ENCODE assay signal across 6 cellular contexts in genomic region chr1:1274299-1274930, GRCh38.
DNase-seq lines count a peak whose midpoint lies in the region; ATAC-seq lines count a peak whose summit lies in the region.

No MANE protein-coding gene starts in this region.

- H3K27ac Mint-ChIP-seq in activated naive CD8-positive, alpha-beta T cell treated with anti-CD3 and anti-CD28 coated beads, Interleukin-2, amount 50 U/mL, for 24 hours, result peak overlapping the region; percentile 65

- no peaks in the 10 kb centered on the region for H3K9me3 ChIP-seq in muscle layer of colon (ENCODE audit: low read length)

- no peak for DNase-seq in activated naive CD8-positive, alpha-beta T cell treated with anti-CD3 and anti-CD28 coated beads, Interleukin-2, amount 50 U/mL, for 24 hours
- DNase-seq in globus pallidus (ENCODE audit: low spot score) (no peak), 8988T (no peak), COLO829 (ENCODE audit: low spot score) (no peak)

- H3K36me3 Mint-ChIP-seq in activated naive CD8-positive, alpha-beta T cell treated with anti-CD3 and anti-CD28 coated beads, Interleukin-2, amount 50 U/mL, for 24 hours (ENCODE audit: low read depth), result peaks cover 17% of the 10 kb centered on the region

- H3K4me3 Mint-ChIP-seq in activated naive CD8-positive, alpha-beta T cell treated with anti-CD3 and anti-CD28 coated beads, Interleukin-2, amount 50 U/mL, for 24 hours, result peak overlapping the region; percentile 74

- H3K4me1 Mint-ChIP-seq in activated naive CD8-positive, alpha-beta T cell treated with anti-CD3 and anti-CD28 coated beads, Interleukin-2, amount 50 U/mL, for 24 hours, result peaks cover 37% of the 10 kb centered on the region

- H3K27me3 ChIP-seq in muscle layer of colon (ENCODE audit: control insufficient read depth in 1 of 2, insufficient read depth in 2 of 2, low read length in 2 of 2), result no peaks in the 10 kb centered on the region

- peaks cover 37% of the 10 kb centered on the region for H3K4me1 ChIP-seq in muscle layer of colon (ENCODE audit: insufficient read depth, low read length)

- peak overlapping the region; percentile 54 for H3K27ac ChIP-seq in muscle layer of colon (ENCODE audit: low read depth, low read length)

- no peaks in the 10 kb centered on the region for H3K27me3 Mint-ChIP-seq in activated naive CD8-positive, alpha-beta T cell treated with anti-CD3 and anti-CD28 coated beads, Interleukin-2, amount 50 U/mL, for 24 hours

- peak overlapping the region; percentile 63 to 66 for H3K4me3 ChIP-seq in muscle layer of colon (ENCODE audit: low read depth in 1 of 2, low read length in 2 of 2)

- peak overlapping the region; percentile 44 for H3K9ac ChIP-seq in muscle layer of colon (ENCODE audit: low read length)

- peak; percentile 11 for ATAC-seq in GM19438 (IDR thresholded peaks at IDR 0.05; ENCODE audit: low read depth, unreplicated experiment)
- ATAC-seq in activated naive CD8-positive, alpha-beta T cell treated with anti-CD3 and anti-CD28 coated beads, Interleukin-2, amount 50 U/mL, for 24 hours, result peak; percentile 11

- H3K9me3 Mint-ChIP-seq in activated naive CD8-positive, alpha-beta T cell treated with anti-CD3 and anti-CD28 coated beads, Interleukin-2, amount 50 U/mL, for 24 hours, result no peaks in the 10 kb centered on the region

- no peaks in the 10 kb centered on the region for H3K36me3 ChIP-seq in muscle layer of colon (ENCODE audit: insufficient read depth, low read length)
